In the genomic region with DNA sequence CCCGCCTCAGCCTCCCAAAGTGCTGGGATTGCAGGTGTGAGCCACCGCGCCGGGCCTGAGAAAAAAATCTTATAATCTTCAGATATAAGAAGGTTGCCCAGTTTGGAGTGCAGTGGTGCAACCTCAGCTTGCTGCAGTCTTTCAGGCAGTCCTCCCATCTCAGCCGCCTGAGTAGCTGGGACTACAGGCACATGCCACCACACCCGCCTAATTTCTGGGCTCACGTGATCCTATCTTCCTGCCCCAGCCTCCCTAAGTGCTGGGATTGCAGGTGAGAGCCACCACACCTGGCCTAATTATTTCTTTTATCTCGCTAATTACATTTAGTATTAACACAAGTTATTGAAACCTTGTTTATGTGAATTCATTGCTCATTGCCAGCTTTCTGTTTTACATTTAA, we compare ENCODE assay signal across 23 cellular contexts. TPM values are rescaled to one million over a fixed set of nuclear protein-coding genes. Genes with fewer than 3 reads are reported as not detected.
DNase-seq lines count a peak whose midpoint lies in the region; ATAC-seq, FAIRE-seq and TF ChIP-seq lines count a peak whose summit lies in the region.
"Had no signal": no experiment of that assay in that cellular context is flagged by ENCODE, and none has a peak within 500 bp of the region (broad histone marks: within the 10 kb centered on the region; RNA-seq: fewer than 3 reads in every experiment).

No MANE protein-coding gene starts in this region.

- 94% methylated on average over 8 of the region's 8 CpGs; no CpG with 5 or more reads in 1 of the 2 experiments for WGBS in H1 (ENCODE audit: extremely low coverage in 1 of 2, insufficient coverage in 1 of 2, insufficient read length in 1 of 2, insufficient replicate concordance in 2 of 2, low coverage in 1 of 2, low lambda C conversion rate in 2 of 2, missing lambda C conversion rate in 1 of 2), 2 experiments
- 79 to 91% (median 88%) methylated on average over 8 of the region's 8 CpGs for WGBS in small intestine, 3 donors

- H4K91ac ChIP-seq in H1 (replicated peaks; ENCODE audit: insufficient read length, low read length), result no peak overlapping the region

- CTCF ChIA-PET in H1 (lab: Charles Lee; ENCODE audit: partially characterized antibody), result interaction anchor here (0.9 kb wide), 1 partner anchor 237 kb away, joined by 4 read pairs; no protein-coding TSS in a partner anchor

- H3K18ac ChIP-seq in H1 (ENCODE audit: extremely low read depth, low read length), result no peak overlapping the region

- peaks cover 92% of the 10 kb centered on the region for H3K36me3 Mint-ChIP-seq in activated T-cell treated with anti-CD3 and anti-CD28 coated beads, Interleukin-2, amount 50 U/mL, for 24 hours (ENCODE audit: low read depth)
- H3K36me3 Mint-ChIP-seq in GM23338 (ENCODE audit: low read depth), result peaks cover 77% of the 10 kb centered on the region

- peak overlapping the region; percentile 57 for H3K27ac Mint-ChIP-seq in activated T-cell treated with anti-CD3 and anti-CD28 coated beads, Interleukin-2, amount 50 U/mL, for 24 hours
- H3K27ac Mint-ChIP-seq in GM23338, result no peak overlapping the region
- H3K27ac Mint-ChIP-seq: B cell had no signal

- no peak overlapping the region for H3K56ac ChIP-seq in H1 (replicated peaks; ENCODE audit: insufficient read length, low read depth, low read length)

- H3K23ac ChIP-seq in H1 (ENCODE audit: insufficient read length), result no peak overlapping the region

- H3K4me2 ChIP-seq in GM23338, result no peak overlapping the region
- no peak overlapping the region for H3K4me2 ChIP-seq in H1 (ENCODE audit: insufficient read depth in 1 of 2, low read depth in 2 of 2, low read length in 2 of 2)

- TF ChIP-seq EP300 in H1 (IDR thresholded peaks at IDR 0.05; ENCODE audit: borderline replicate concordance in 1 of 2, low read depth in 2 of 2, low read length in 2 of 2), result no peak

- no peak overlapping the region for H2BK5ac ChIP-seq in H1 (ENCODE audit: low read depth, low read length)

- no peak overlapping the region for H2AK5ac ChIP-seq in H1 (ENCODE audit: low read depth, low read length)

- no peak overlapping the region for H2BK15ac ChIP-seq in H1 (ENCODE audit: low read length)

- H3K27me3 ChIP-seq in GM23338 (ENCODE audit: insufficient read depth) (no peaks in the 10 kb centered on the region), H1 (replicated peaks in 1 of 4; ENCODE audit: control insufficient read depth in 3 of 4, extremely low read depth in 1 of 4, insufficient read depth in 3 of 4, low read length in 3 of 4) (no peaks in the 10 kb centered on the region; a peak in 1 of 7 replicates), small intestine (ENCODE audit: control insufficient read depth in 2 of 2, insufficient read depth in 2 of 2, low read length in 2 of 2) (no peaks in the 10 kb centered on the region), H7 (ENCODE audit: control insufficient read depth, insufficient read depth, low read length) (no peaks in the 10 kb centered on the region)

- no peak overlapping the region for H4K5ac ChIP-seq in H1 (ENCODE audit: insufficient read length, low read depth, low read length)

- H3K4me1 Mint-ChIP-seq in activated T-cell treated with anti-CD3 and anti-CD28 coated beads, Interleukin-2, amount 50 U/mL, for 24 hours (ENCODE audit: low read depth), result peaks cover 71% of the 10 kb centered on the region
- peaks cover 4% of the 10 kb centered on the region for H3K4me1 Mint-ChIP-seq in GM23338

- TF ChIP-seq CTCF in GM23338 (conservative IDR thresholded peaks at IDR 0.05; ENCODE audit: low read depth in 2 of 2), result no peak
- no peak for TF ChIP-seq CTCF in H1 (IDR thresholded peaks at IDR 0.05; ENCODE audit: control extremely low read depth in 1 of 3, insufficient read depth in 1 of 3, low read depth in 1 of 3, low read length in 3 of 3)

- H3K4ac ChIP-seq in H1 (replicated peaks; ENCODE audit: insufficient read length, low read depth, low read length), result no peak overlapping the region

- no peak overlapping the region for H3K4me3 Mint-ChIP-seq in activated T-cell treated with anti-CD3 and anti-CD28 coated beads, Interleukin-2, amount 50 U/mL, for 24 hours
- no peak overlapping the region for H3K4me3 Mint-ChIP-seq in GM23338
- H3K4me3 Mint-ChIP-seq: B cell had no signal

- H3K79me1 ChIP-seq in H1 (ENCODE audit: low read depth, low read length), result peaks cover 14% of the 10 kb centered on the region

- no peaks in the 10 kb centered on the region for H3K23me2 ChIP-seq in H1 (ENCODE audit: low read depth, low read length)

- no peak for TF ChIP-seq RAD21 in H1 (IDR thresholded peaks at IDR 0.05 in 1 of 2, conservative IDR thresholded peaks at IDR 0.05 in 1 of 2; ENCODE audit: low read depth in 2 of 2, low read length in 2 of 2)

- H2BK12ac ChIP-seq in H1 (ENCODE audit: low read depth, low read length), result no peak overlapping the region

- H2BK20ac ChIP-seq in H1 (ENCODE audit: low read length), result no peak overlapping the region

- peaks cover 15% of the 10 kb centered on the region; the same call in 1 of the 2 replicates for H3K36me3 ChIP-seq in GM23338 (ENCODE audit: insufficient read depth)
- H3K36me3 ChIP-seq in H1 (ENCODE audit: control insufficient read depth in 2 of 4, insufficient read depth in 4 of 4, low read length in 3 of 4), result peaks cover 0 to 7% (median 2%) of the 10 kb centered on the region in 4 experiments; a peak in 3 of 8 replicates
- H3K36me3 ChIP-seq in small intestine (ENCODE audit: control insufficient read depth in 2 of 2, insufficient read depth in 2 of 2, low read length in 2 of 2), result peaks cover 3% of the 10 kb centered on the region in 2 donors
- H3K36me3 ChIP-seq in H7 (replicated peaks; ENCODE audit: control insufficient read depth, insufficient read depth, low read length), result no peaks in the 10 kb centered on the region; the same call in 1 of the 2 replicates

- no peak overlapping the region for H3K14ac ChIP-seq in H1 (ENCODE audit: insufficient read length)

- H3K9me3 Mint-ChIP-seq in activated T-cell treated with anti-CD3 and anti-CD28 coated beads, Interleukin-2, amount 50 U/mL, for 24 hours, result peaks cover 12% of the 10 kb centered on the region
- H3K9me3 Mint-ChIP-seq in GM23338, result peaks cover 39% of the 10 kb centered on the region

- no peak overlapping the region for H3K4me3 ChIP-seq in GM23338
- no peak overlapping the region for H3K4me3 ChIP-seq in H1 (ENCODE audit: extremely low read depth in 1 of 4, insufficient read depth in 2 of 4, low read depth in 3 of 4, low read length in 4 of 4)
- no peak overlapping the region for H3K4me3 ChIP-seq in small intestine (ENCODE audit: low read depth in 1 of 2, low read length in 2 of 2)
- no peak overlapping the region for H3K4me3 ChIP-seq in H7 (ENCODE audit: insufficient read depth, low read depth, low read length)
- H3K4me3 ChIP-seq: GM12878 had no signal

- POLR2A ChIA-PET in H1 (lab: Charles Lee; ENCODE audit: partially characterized antibody), result interaction anchor here (4.8 kb wide), 1 partner anchor 13 kb away, joined by 23 read pairs; a partner anchor contains a TSS

- H3K9me2 ChIP-seq in GM23338 (ENCODE audit: insufficient read depth), result 0 out of 2 replicates have a peak, but pooled peaks cover under 1% of the 10 kb centered on the region

- no peak for DNase-seq in activated T-cell treated with anti-CD3 and anti-CD28 coated beads, Interleukin-2, amount 50 U/mL, for 24 hours
- DNase-seq in activated T-cell treated with anti-CD3 and anti-CD28 coated beads, Interleukin-2, amount 50 U/mL, for 1 hour, result no peak
- DNase-seq in GM23338 (ENCODE audit: low spot score), result no peak
- DNase-seq in H1 (ENCODE audit: low read depth in 1 of 2, low spot score in 2 of 2), result no peak
- DNase-seq in small intestine, result peak; percentile 55
- DNase-seq in stimulated activated CD8-positive, alpha-beta memory T cell treated with anti-CD3 and anti-CD28 coated beads, Interleukin-4, amount 100 ng/mL, for 48 hours, result no peak
- no peak for DNase-seq in H7
- no peak for DNase-seq in UCSD-AML1 (lab: John Stamatoyannopoulos, UW; ENCODE audit: unreplicated experiment)
- DNase-seq: 8988T; CD4-positive, alpha-beta memory T cell; DMS53; EL; KG1; NCI-H1105 treated with DMSO at 0.1 percent for 48 hours; NCI-H1694 treated with DMSO at 0.1 percent for 48 hours; NCI-H2107; NCI-H2227 treated with DMSO at 0.1 percent for 48 hours; NCI-H510A treated with DMSO at 0.1 percent for 48 hours; NCI-H774; OCI-M1; SHP77 treated with DMSO at 0.1 percent for 48 hours had no signal

- no peaks in the 10 kb centered on the region for H3F3A ChIP-seq in GM23338 (replicated peaks; ENCODE audit: low read depth)

- peak overlapping the region; percentile 70; the same call in 1 of the 2 replicates for H3K27ac ChIP-seq in GM23338 (ENCODE audit: low read depth)
- H3K27ac ChIP-seq in H1 (ENCODE audit: low read depth, low read length), result no peak overlapping the region
- no peak overlapping the region for H3K27ac ChIP-seq in small intestine (ENCODE audit: low read depth in 1 of 2, low read length in 1 of 2)

- no peak overlapping the region for H2BK120ac ChIP-seq in H1 (replicated peaks; ENCODE audit: low read depth, low read length)

- ATAC-seq in GM23338, result no peak
- ATAC-seq: GM12878 had no signal

- FAIRE-seq in H1 (lab: Jason Lieb, UNC), result no peak
- FAIRE-seq in small intestine (lab: Jason Lieb, UNC), result no peak
- FAIRE-seq: GM12878 had no signal

- H3K79me2 ChIP-seq in GM23338 (replicated peaks; ENCODE audit: insufficient read depth), result peaks cover 100% of the 10 kb centered on the region
- peaks cover 12 to 86% of the 10 kb centered on the region in 2 experiments for H3K79me2 ChIP-seq in H1 (ENCODE audit: control insufficient read depth in 1 of 2, insufficient read depth in 2 of 2, low read length in 2 of 2)

- no peaks in the 10 kb centered on the region for H3K27me3 Mint-ChIP-seq in activated T-cell treated with anti-CD3 and anti-CD28 coated beads, Interleukin-2, amount 50 U/mL, for 24 hours
- H3K27me3 Mint-ChIP-seq in GM23338 (ENCODE audit: insufficient read depth, low read depth, poor library complexity), result peaks cover 4% of the 10 kb centered on the region
- H3K27me3 Mint-ChIP-seq: B cell; CD4-positive, alpha-beta memory T cell had no signal

- no peak overlapping the region for H2AFZ ChIP-seq in GM23338
- H2AFZ ChIP-seq in H1 (ENCODE audit: low read length), result no peak overlapping the region

- peaks cover 8% of the 10 kb centered on the region; the same call in 1 of the 2 replicates for H3K4me1 ChIP-seq in GM23338 (ENCODE audit: insufficient read depth)
- H3K4me1 ChIP-seq in H1 (replicated peaks in 1 of 4; ENCODE audit: control insufficient read depth in 3 of 4, insufficient read depth in 4 of 4, low read length in 3 of 4), result peaks cover 0 to 13% (median 4%) of the 10 kb centered on the region in 4 experiments; a peak in 5 of 7 replicates
- peaks cover 0 to 2% of the 10 kb centered on the region in 2 donors for H3K4me1 ChIP-seq in small intestine (ENCODE audit: control insufficient read depth in 2 of 2, insufficient read depth in 1 of 2, low read depth in 1 of 2, low read length in 1 of 2)

- no peak for TF ChIP-seq POLR2A in H1 (IDR thresholded peaks at IDR 0.05; ENCODE audit: control extremely low read depth in 1 of 2, low read depth in 2 of 2, low read length in 2 of 2)

- no peak overlapping the region for H4K8ac ChIP-seq in H1 (ENCODE audit: extremely low read depth, insufficient read depth, low read length)

- no peaks in the 10 kb centered on the region for H3K9me3 ChIP-seq in H1 (ENCODE audit: insufficient read depth in 2 of 2, low read depth in 1 of 2, low read length in 1 of 2)
- H3K9me3 ChIP-seq in small intestine (ENCODE audit: control insufficient read depth, low read depth), result no peaks in the 10 kb centered on the region

- no peak overlapping the region for H3K9ac ChIP-seq in H1 (replicated peaks in 1 of 4; ENCODE audit: extremely low read depth in 1 of 4, low read depth in 3 of 4, low read length in 3 of 4)

- H4K20me1 ChIP-seq in GM23338 (replicated peaks; ENCODE audit: insufficient read depth) (peaks cover 25% of the 10 kb centered on the region), H1 (replicated peaks in 1 of 2; ENCODE audit: control insufficient read depth in 1 of 2, insufficient read depth in 2 of 2, low read length in 2 of 2) (peaks cover 5 to 8% of the 10 kb centered on the region in 2 experiments)

RNA-seq across cellular contexts. Expression of a gene that starts 13.5 kb away (rescaled TPM):
- total RNA-seq in GM23338 (2014; rRNA removed; shearing (Covaris generic)), result 49.4 and 56.0 TPM in 2 replicates
- polyA plus RNA-seq in GM23338 (2016; fragmentation: Nextera tagmentation; extraction: Ambion mirVana) (24.3 and 25.5 TPM in 2 replicates), H1 (2011; rRNA removed) (8.5 and 13.1 TPM in 2 replicates), small intestine (10 to 100 TPM; 22.9 to 25.3 (median 23.8) TPM)
- total RNA-seq in H1 (2021; fragmentation: NEBNext Ultra II Directional; extraction: Animal tissue kit (Norgen Biotek cat#: 25700)), result 60.5 and 62.8 TPM in 2 replicates
- polyA plus RNA-seq in H1 (2011; cell fraction: cytosol; rRNA removed), result 16.2 TPM
- polyA plus RNA-seq in H1 (2011; cell fraction: nucleus; rRNA removed), result 9.3 TPM
- polyA plus RNA-seq in H1 (2012, experiment 1 of 2), result 41.1 to 57.7 TPM (median 43.2 TPM) in 4 replicates
- 8.8 TPM for polyA plus RNA-seq in H1 (2012, experiment 2 of 2)
- 25.1 TPM for polyA plus RNA-seq in H1 (2013, experiment 1 of 2)
- polyA plus RNA-seq in H1 (2013, experiment 2 of 2), result 24.6 TPM
- 61.8 and 103 TPM in 2 replicates for polyA minus RNA-seq in H1 (2011; rRNA and poly(A)+ RNA removed)
- 34.8 TPM for polyA minus RNA-seq in H1 (2011; cell fraction: cytosol; rRNA and poly(A)+ RNA removed)
- 39.8 TPM for polyA minus RNA-seq in H1 (2011; cell fraction: nucleus; rRNA and poly(A)+ RNA removed)
- 20.0 and 32.0 TPM in 2 replicates for total RNA-seq in H7 (2014; rRNA removed; shearing (Covaris generic))

RNA-seq across cellular contexts. Expression of a gene that starts 41.0 kb away (rescaled TPM):
- 14.5 and 24.4 TPM in 2 replicates for total RNA-seq in GM23338 (2014; rRNA removed; shearing (Covaris generic))
- polyA plus RNA-seq in GM23338 (2016; fragmentation: Nextera tagmentation; extraction: Ambion mirVana), result 13.0 and 13.4 TPM in 2 replicates
- total RNA-seq in H1 (2021; fragmentation: NEBNext Ultra II Directional; extraction: Animal tissue kit (Norgen Biotek cat#: 25700)), result 14.7 and 14.9 TPM in 2 replicates
- 5.0 and 7.0 TPM in 2 replicates for polyA plus RNA-seq in H1 (2011; rRNA removed)
- polyA plus RNA-seq in H1 (2011; cell fraction: cytosol; rRNA removed), result 9.3 TPM
- polyA plus RNA-seq in H1 (2011; cell fraction: nucleus; rRNA removed), result 4.3 TPM
- polyA plus RNA-seq in H1 (2012, experiment 1 of 2), result 8.6 to 10.9 TPM (median 9.9 TPM) in 4 replicates
- 7.3 TPM for polyA plus RNA-seq in H1 (2012, experiment 2 of 2)
- 15.0 TPM for polyA plus RNA-seq in H1 (2013, experiment 1 of 2)
- polyA plus RNA-seq in H1 (2013, experiment 2 of 2), result 14.7 TPM
- polyA minus RNA-seq in H1 (2011; rRNA and poly(A)+ RNA removed), result 9.8 and 10.0 TPM in 2 replicates
- 6.2 TPM for polyA minus RNA-seq in H1 (2011; cell fraction: cytosol; rRNA and poly(A)+ RNA removed)
- 6.9 TPM for polyA minus RNA-seq in H1 (2011; cell fraction: nucleus; rRNA and poly(A)+ RNA removed)
- polyA plus RNA-seq in small intestine, result 10 to 100 TPM; 11.9 to 13.8 (median 12.5) TPM
- total RNA-seq in H7 (2014; rRNA removed; shearing (Covaris generic)), result 18.0 and 25.9 TPM in 2 replicates

RNA-seq across cellular contexts. Expression of a gene that starts 41.2 kb away (rescaled TPM):
- 1.6 and 2.3 TPM in 2 replicates for total RNA-seq in GM23338 (2014; rRNA removed; shearing (Covaris generic))
- polyA plus RNA-seq in GM23338 (2016; fragmentation: Nextera tagmentation; extraction: Ambion mirVana) (1.8 and 2.5 TPM in 2 replicates), H1 (2011; rRNA removed) (0.52 and 0.95 TPM in 2 replicates), small intestine (under 1 TPM in 2 of 3 donors, not detected in 1; 0.22 to 0.75 TPM)
- 1.3 and 1.6 TPM in 2 replicates for total RNA-seq in H1 (2021; fragmentation: NEBNext Ultra II Directional; extraction: Animal tissue kit (Norgen Biotek cat#: 25700))
- 1.4 TPM for polyA plus RNA-seq in H1 (2011; cell fraction: cytosol; rRNA removed)
- polyA plus RNA-seq in H1 (2011; cell fraction: nucleus; rRNA removed), result 0.83 TPM
- polyA plus RNA-seq in H1 (2012, experiment 1 of 2), result 1.3 to 1.6 TPM (median 1.4 TPM) in 4 replicates
- 0.47 TPM for polyA plus RNA-seq in H1 (2012, experiment 2 of 2)
- 2.1 TPM for polyA plus RNA-seq in H1 (2013, experiment 1 of 2)
- 1.8 TPM for polyA plus RNA-seq in H1 (2013, experiment 2 of 2)
- polyA minus RNA-seq in H1 (2011; rRNA and poly(A)+ RNA removed), result 0.34 and 0.38 TPM in 2 replicates
- 1.3 TPM for polyA minus RNA-seq in H1 (2011; cell fraction: cytosol; rRNA and poly(A)+ RNA removed)
- 1.2 TPM for polyA minus RNA-seq in H1 (2011; cell fraction: nucleus; rRNA and poly(A)+ RNA removed)
- total RNA-seq in H7 (2014; rRNA removed; shearing (Covaris generic)), result 1.8 and 3.7 TPM in 2 replicates
